24 cellular contexts compared by ENCODE assay signal in the genomic region with DNA sequence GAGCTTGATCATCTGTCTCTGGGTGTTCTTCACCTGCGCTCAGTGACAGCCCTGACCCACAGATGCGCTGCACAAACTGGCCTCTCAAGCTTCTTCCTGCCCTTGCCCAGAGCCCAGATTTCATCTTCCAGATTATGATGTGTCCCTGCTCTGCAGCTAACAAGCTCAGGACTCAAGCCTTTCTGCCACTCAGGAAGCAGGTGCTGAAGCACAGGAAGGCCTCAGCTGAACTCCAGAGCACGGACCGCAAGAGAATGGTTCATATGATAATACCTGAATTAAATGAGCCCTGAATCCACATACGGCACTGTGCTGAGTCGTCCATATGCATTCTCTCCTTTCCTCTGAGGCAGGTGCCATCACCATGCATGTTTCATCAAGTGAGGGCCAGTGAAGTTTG. TPM values are rescaled to one million over a fixed set of nuclear protein-coding genes. Genes with fewer than 3 reads are reported as not detected.
"Had no signal": no experiment of that assay in that cellular context is flagged by ENCODE, and none has a peak within 500 bp of the region (broad histone marks: within the 10 kb centered on the region; RNA-seq: fewer than 3 reads in every experiment).

No MANE protein-coding gene starts in this region.

- H3K9me3 ChIP-seq: heart right ventricle, mucosa of descending colon, prostate gland, right lobe of liver, suprapubic skin, thyroid gland, upper lobe of left lung, vagina had no signal

- H3K79me2 ChIP-seq: parathyroid adenoma had no signal

- H3K4me3 ChIP-seq: dorsolateral prefrontal cortex, heart right ventricle, mucosa of descending colon, prostate gland, right lobe of liver, suprapubic skin, thyroid gland, upper lobe of left lung, vagina had no signal

- H3K36me3 ChIP-seq: heart right ventricle, prostate gland, right lobe of liver, suprapubic skin, thyroid gland, upper lobe of left lung, vagina had no signal

- H3K36me3 Mint-ChIP-seq: stimulated activated effector memory CD8-positive, alpha-beta T cell treated with anti-CD3 and anti-CD28 coated beads, Interleukin-12 subunit alpha, Interleukin-12 subunit beta, amount 100 ng/mL, for 72 hours had no signal

- H3K27ac Mint-ChIP-seq: nephron; stimulated activated effector memory CD8-positive, alpha-beta T cell treated with anti-CD3 and anti-CD28 coated beads, Interleukin-12 subunit alpha, Interleukin-12 subunit beta, amount 100 ng/mL, for 72 hours had no signal

- H3K9me3 Mint-ChIP-seq: nephron; stimulated activated effector memory CD8-positive, alpha-beta T cell treated with anti-CD3 and anti-CD28 coated beads, Interleukin-12 subunit alpha, Interleukin-12 subunit beta, amount 100 ng/mL, for 72 hours had no signal

- H3K9ac ChIP-seq: parathyroid adenoma had no signal

- H3K4me3 Mint-ChIP-seq: nephron; stimulated activated effector memory CD8-positive, alpha-beta T cell treated with anti-CD3 and anti-CD28 coated beads, Interleukin-12 subunit alpha, Interleukin-12 subunit beta, amount 100 ng/mL, for 72 hours had no signal

- H2AFZ ChIP-seq: parathyroid adenoma had no signal

- H3K27ac ChIP-seq: dorsolateral prefrontal cortex, heart right ventricle, parathyroid adenoma, prostate gland, right lobe of liver, suprapubic skin, thyroid gland, upper lobe of left lung, vagina had no signal

- H3K4me1 ChIP-seq: parathyroid adenoma, prostate gland, right lobe of liver, suprapubic skin, thyroid gland, upper lobe of left lung, vagina had no signal

- ATAC-seq: esophagus mucosa; heart right ventricle; left lobe of liver; mucosa of descending colon; right lobe of liver; stimulated activated effector memory CD8-positive, alpha-beta T cell treated with anti-CD3 and anti-CD28 coated beads, Interleukin-12 subunit alpha, Interleukin-12 subunit beta, amount 100 ng/mL, for 72 hours; stimulated activated naive CD8-positive, alpha-beta T cell treated with anti-CD3 and anti-CD28 coated beads, Interleukin-15, Interleukin-2, amounts not matched to agents 100 U/mL and 50 U/mL, for 24 hours had no signal

- DNase-seq: dorsolateral prefrontal cortex; effector CD8-positive, alpha-beta T cell; heart right ventricle; mucosa of descending colon; occipital lobe; retina; right lobe of liver; stimulated activated CD4-positive, alpha-beta T cell treated with anti-CD3 and anti-CD28 coated beads, Interleukin-4, amount 100 ng/mL, for 1 hour; stimulated activated CD8-positive, alpha-beta memory T cell treated with anti-CD3 and anti-CD28 coated beads, Interleukin-4, amount 100 ng/mL, for 48 hours; stimulated activated naive CD8-positive, alpha-beta T cell treated with anti-CD3 and anti-CD28 coated beads, Interleukin-15, Interleukin-2, amounts not matched to agents 100 U/mL and 50 U/mL, for 24 hours; thyroid gland; upper lobe of left lung had no signal

- H3K27me3 ChIP-seq: right lobe of liver, thyroid gland, upper lobe of left lung, vagina had no signal

RNA-seq across cellular contexts. Expression of gene CD207, which starts 3.8 kb away (rescaled TPM):
- total RNA-seq: esophagus mucosa, fibroblast of lung, frontal cortex, glomerular endothelial cell, left lobe of liver, occipital lobe, thyroid gland had no signal

RNA-seq across cellular contexts. Expression of gene CLEC4F, which starts 11.5 kb away (rescaled TPM):
- total RNA-seq: esophagus mucosa, fibroblast of lung, frontal cortex, left lobe of liver, occipital lobe, right lobe of liver had no signal
- polyA plus RNA-seq: fibroblast of lung had no signal

RNA-seq across cellular contexts. Expression of gene FIGLA, which starts 41.4 kb away (rescaled TPM):
- total RNA-seq: esophagus mucosa, fibroblast of lung, frontal cortex, glomerular endothelial cell, left lobe of liver, lower leg skin, mucosa of descending colon, occipital lobe, prostate gland, right lobe of liver, suprapubic skin, thyroid gland, upper lobe of left lung, vagina had no signal
- polyA plus RNA-seq: fibroblast of lung had no signal
